8 cellular contexts compared by ENCODE assay signal in genomic region chr6:21846541-21847451, GRCh38.
DNase-seq lines count a peak whose midpoint lies in the region; ATAC-seq, FAIRE-seq and TF ChIP-seq lines count a peak whose summit lies in the region.

No MANE protein-coding gene starts in this region.

- no peaks in the 10 kb centered on the region for H3K27me3 ChIP-seq in pancreas

- H3K27ac ChIP-seq in pancreas, result no peak overlapping the region

- H3K9me3 ChIP-seq in pancreas, result no peaks in the 10 kb centered on the region

- DNase-seq in activated CD4-positive, alpha-beta memory T cell treated with anti-CD3 and anti-CD28 coated beads for 36 hours, result peak; percentile 16
- DNase-seq in activated CD4-positive, alpha-beta memory T cell treated with anti-CD3 and anti-CD28 coated beads, Interleukin-2, amount 10 ng/mL, durations not matched to agents 7 days and 5 days, result no peak
- DNase-seq in NCI-H128 (lab: John Stamatoyannopoulos, UW; ENCODE audit: unreplicated experiment), result peak; percentile 70
- peak; percentile 32 to 39 for DNase-seq in activated T-cell treated with anti-CD3 and anti-CD28 coated beads, Interleukin-2, amount 50 U/mL, for 48 hours
- peak in 1 of 6 donors; percentile 9 for DNase-seq in pancreas
- no peak for DNase-seq in AG20443 (ENCODE audit: low spot score)
- no peak for DNase-seq in natural killer cell treated with Interleukin-12 subunit alpha and Interleukin-12 subunit beta and Interleukin-15 and Interleukin-18, amount 100 ng/mL, for 72 hours (ENCODE audit: low spot score)

- peaks cover 5% of the 10 kb centered on the region for H3K27me3 Mint-ChIP-seq in activated CD4-positive, alpha-beta memory T cell treated with anti-CD3 and anti-CD28 coated beads for 36 hours
- peaks cover 2% of the 10 kb centered on the region for H3K27me3 Mint-ChIP-seq in activated CD4-positive, alpha-beta memory T cell treated with anti-CD3 and anti-CD28 coated beads, Interleukin-2, amount 10 ng/mL, durations not matched to agents 7 days and 5 days
- H3K27me3 Mint-ChIP-seq in natural killer cell treated with Interleukin-12 subunit alpha and Interleukin-12 subunit beta and Interleukin-15 and Interleukin-18, amount 100 ng/mL, for 72 hours, result peaks cover 0 to 8% of the 10 kb centered on the region in 2 donors

- no peak overlapping the region for H3K4me3 Mint-ChIP-seq in activated CD4-positive, alpha-beta memory T cell treated with anti-CD3 and anti-CD28 coated beads for 36 hours
- no peak overlapping the region for H3K4me3 Mint-ChIP-seq in activated CD4-positive, alpha-beta memory T cell treated with anti-CD3 and anti-CD28 coated beads, Interleukin-2, amount 10 ng/mL, durations not matched to agents 7 days and 5 days
- no peak overlapping the region for H3K4me3 Mint-ChIP-seq in natural killer cell treated with Interleukin-12 subunit alpha and Interleukin-12 subunit beta and Interleukin-15 and Interleukin-18, amount 100 ng/mL, for 72 hours

- no peaks in the 10 kb centered on the region for H3K36me3 Mint-ChIP-seq in activated CD4-positive, alpha-beta memory T cell treated with anti-CD3 and anti-CD28 coated beads for 36 hours
- no peaks in the 10 kb centered on the region for H3K36me3 Mint-ChIP-seq in activated CD4-positive, alpha-beta memory T cell treated with anti-CD3 and anti-CD28 coated beads, Interleukin-2, amount 10 ng/mL, durations not matched to agents 7 days and 5 days (ENCODE audit: low read depth)
- H3K36me3 Mint-ChIP-seq in natural killer cell treated with Interleukin-12 subunit alpha and Interleukin-12 subunit beta and Interleukin-15 and Interleukin-18, amount 100 ng/mL, for 72 hours, result no peaks in the 10 kb centered on the region

- no peaks in the 10 kb centered on the region for H3K9me3 Mint-ChIP-seq in activated CD4-positive, alpha-beta memory T cell treated with anti-CD3 and anti-CD28 coated beads for 36 hours
- no peaks in the 10 kb centered on the region for H3K9me3 Mint-ChIP-seq in activated CD4-positive, alpha-beta memory T cell treated with anti-CD3 and anti-CD28 coated beads, Interleukin-2, amount 10 ng/mL, durations not matched to agents 7 days and 5 days
- no peaks in the 10 kb centered on the region for H3K9me3 Mint-ChIP-seq in natural killer cell treated with Interleukin-12 subunit alpha and Interleukin-12 subunit beta and Interleukin-15 and Interleukin-18, amount 100 ng/mL, for 72 hours

- no peaks in the 10 kb centered on the region for H3K4me1 ChIP-seq in pancreas

- no peak overlapping the region for H3K4me3 ChIP-seq in pancreas

- no peak for TF ChIP-seq CTCF in pancreas (IDR thresholded peaks at IDR 0.05)

- ATAC-seq in pancreas (peak in 3 of 4 donors; percentile 20 to 47 (median 42)), GM19455 (IDR thresholded peaks at IDR 0.05; ENCODE audit: unreplicated experiment) (no peak)
- no peak for ATAC-seq in natural killer cell treated with Interleukin-12 subunit alpha and Interleukin-12 subunit beta and Interleukin-15 and Interleukin-18, amount 100 ng/mL, for 72 hours

- 47 to 50% methylated on average over 12 of the region's 12 CpGs for WGBS in pancreas, 2 donors

- no peak overlapping the region for H3K27ac Mint-ChIP-seq in activated CD4-positive, alpha-beta memory T cell treated with anti-CD3 and anti-CD28 coated beads for 36 hours
- no peak overlapping the region for H3K27ac Mint-ChIP-seq in activated CD4-positive, alpha-beta memory T cell treated with anti-CD3 and anti-CD28 coated beads, Interleukin-2, amount 10 ng/mL, durations not matched to agents 7 days and 5 days
- H3K27ac Mint-ChIP-seq in natural killer cell treated with Interleukin-12 subunit alpha and Interleukin-12 subunit beta and Interleukin-15 and Interleukin-18, amount 100 ng/mL, for 72 hours, result no peak overlapping the region

- H3K36me3 ChIP-seq in pancreas, result no peaks in the 10 kb centered on the region

- FAIRE-seq in pancreas (lab: Jason Lieb, UNC), result no peak

- H3K4me1 Mint-ChIP-seq in activated CD4-positive, alpha-beta memory T cell treated with anti-CD3 and anti-CD28 coated beads for 36 hours (ENCODE audit: low read depth), result no peaks in the 10 kb centered on the region
- no peaks in the 10 kb centered on the region for H3K4me1 Mint-ChIP-seq in activated CD4-positive, alpha-beta memory T cell treated with anti-CD3 and anti-CD28 coated beads, Interleukin-2, amount 10 ng/mL, durations not matched to agents 7 days and 5 days
- H3K4me1 Mint-ChIP-seq in natural killer cell treated with Interleukin-12 subunit alpha and Interleukin-12 subunit beta and Interleukin-15 and Interleukin-18, amount 100 ng/mL, for 72 hours (ENCODE audit: low read depth in 2 of 2), result no peaks in the 10 kb centered on the region

- CTCF ChIA-PET in activated CD4-positive, alpha-beta memory T cell treated with anti-CD3 and anti-CD28 coated beads for 36 hours (lab: Charles Lee), result no interaction called here
- CTCF ChIA-PET in activated CD4-positive, alpha-beta memory T cell treated with anti-CD3 and anti-CD28 coated beads, Interleukin-2, amount 10 ng/mL, durations not matched to agents 7 days and 5 days (lab: Charles Lee), result no interaction called here

- intact Hi-C loops in activated CD4-positive, alpha-beta memory T cell treated with anti-CD3 and anti-CD28 coated beads for 36 hours (cut with micrococcal nuclease), result no loop called here
- intact Hi-C loops in pancreas (cut with DNase I), result no loop called here

- POLR2A ChIA-PET in activated CD4-positive, alpha-beta memory T cell treated with anti-CD3 and anti-CD28 coated beads for 36 hours (lab: Charles Lee), result no interaction called here
- POLR2A ChIA-PET in activated CD4-positive, alpha-beta memory T cell treated with anti-CD3 and anti-CD28 coated beads, Interleukin-2, amount 10 ng/mL, durations not matched to agents 7 days and 5 days (lab: Charles Lee), result interaction anchor here (0.7 kb wide), 1 partner anchor 753 kb away, joined by 4 read pairs; no protein-coding TSS in a partner anchor

Comparison
In these comparisons a context has a peak if more than half of its experiments do, and no peak if none do; other contexts are left out.
1. DNase-seq: peak in activated CD4-positive, alpha-beta memory T cell treated with anti-CD3 and anti-CD28 coated beads for 36 hours (single experiment), NCI-H128 (single experiment) and activated T-cell treated with anti-CD3 and anti-CD28 coated beads, Interleukin-2, amount 50 U/mL, for 48 hours (2 of 2); none in activated CD4-positive, alpha-beta memory T cell treated with anti-CD3 and anti-CD28 coated beads, Interleukin-2, amount 10 ng/mL, durations not matched to agents 7 days and 5 days (single experiment), AG20443 (single experiment) and natural killer cell treated with Interleukin-12 subunit alpha and Interleukin-12 subunit beta and Interleukin-15 and Interleukin-18, amount 100 ng/mL, for 72 hours (single experiment).
2. ATAC-seq: peak in pancreas (3 of 4); none in GM19455 (single experiment) and natural killer cell treated with Interleukin-12 subunit alpha and Interleukin-12 subunit beta and Interleukin-15 and Interleukin-18, amount 100 ng/mL, for 72 hours (0 of 2).